In genomic region chr6:40977085-40977484, GRCh38 we compare ENCODE assay signal across 26 cellular contexts.
"Had no signal": no experiment of that assay in that cellular context is flagged by ENCODE, and none has a peak within 500 bp of the region (broad histone marks: within the 10 kb centered on the region; RNA-seq: fewer than 3 reads in every experiment).

No MANE protein-coding gene starts in this region.

- ATAC-seq: stimulated activated effector memory CD8-positive, alpha-beta T cell treated with anti-CD3 and anti-CD28 coated beads, Interleukin-12 subunit alpha, Interleukin-12 subunit beta, amount 100 ng/mL, for 72 hours; stimulated activated memory B cell treated with anti-CD40 and anti-IgM and Interleukin-4, amounts not matched to agents 10 μg/mL and 1 μg/mL and 100 μg/mL, for 72 hours; stimulated activated naive B cell treated with anti-CD40 and anti-IgM and Interleukin-4, amounts not matched to agents 10 μg/mL and 1 μg/mL and 100 μg/mL, for 72 hours; stimulated activated naive CD8-positive, alpha-beta T cell treated with anti-CD3 and anti-CD28 coated beads, Interleukin-15, amount 100 ng/mL, for 72 hours; stimulated activated naive CD8-positive, alpha-beta T cell treated with anti-CD3 and anti-CD28 coated beads, Interleukin-15, Interleukin-2, amounts not matched to agents 100 U/mL and 50 U/mL, for 24 hours; upper lobe of right lung had no signal

- H3K36me3 ChIP-seq: stomach, suprapubic skin, thoracic aorta, thyroid gland, tibial artery, tibial nerve, transverse colon, upper lobe of left lung, upper lobe of right lung, uterus, vagina had no signal

- H3K4me3 ChIP-seq: stomach, suprapubic skin, testis, thoracic aorta, thyroid gland, tibial artery, tibial nerve, transverse colon, upper lobe of left lung, upper lobe of right lung, uterus, vagina had no signal

- H3K4me1 ChIP-seq: stomach, suprapubic skin, testis, thyroid gland, tibial artery, tibial nerve, transverse colon, upper lobe of left lung, upper lobe of right lung, uterus, vagina had no signal

- DNase-seq: stimulated activated CD4-positive, alpha-beta T cell treated with anti-CD3 and anti-CD28 coated beads, Interleukin-2, amount 100 ng/mL, for 48 hours; stimulated activated CD4-positive, alpha-beta T cell treated with anti-CD3 and anti-CD28 coated beads, Interleukin-4, amount 100 ng/mL, for 1 hour; stimulated activated CD4-positive, alpha-beta T cell treated with anti-CD3 and anti-CD28 coated beads, Interleukin-4, amount 100 ng/mL, for 24 hours; stimulated activated CD4-positive, alpha-beta T cell treated with anti-CD3 and anti-CD28 coated beads, Interleukin-4, amount 100 ng/mL, for 4 hours; stimulated activated CD8-positive, alpha-beta memory T cell treated with anti-CD3 and anti-CD28 coated beads, Interleukin-4, amount 100 ng/mL, for 48 hours; stimulated activated naive B cell treated with anti-CD40 and anti-IgM and Interleukin-4, amounts not matched to agents 10 μg/mL and 1 μg/mL and 100 μg/mL, for 72 hours; stimulated activated naive CD4-positive, alpha-beta T cell; stimulated activated naive CD4-positive, alpha-beta T cell treated with Interleukin-2 at 50 U/mL for 16 hours; stimulated activated naive CD8-positive, alpha-beta T cell treated with anti-CD3 and anti-CD28 coated beads, Interleukin-15, amount 100 ng/mL, for 72 hours; stimulated activated naive CD8-positive, alpha-beta T cell treated with anti-CD3 and anti-CD28 coated beads, Interleukin-15, Interleukin-2, amounts not matched to agents 100 U/mL and 50 U/mL, for 24 hours; stomach; substantia nigra; testis; thyroid gland; tibial artery; transverse colon; trophoblast cell; upper lobe of left lung; upper lobe of right lung; uterus had no signal

- H3K9me3 ChIP-seq: stomach, suprapubic skin, testis, thoracic aorta, thyroid gland, tibial artery, transverse colon, upper lobe of left lung, upper lobe of right lung, uterus, vagina had no signal

- H3K27me3 ChIP-seq: testis, thyroid gland, upper lobe of left lung, upper lobe of right lung, uterus, vagina had no signal

- H3K27ac ChIP-seq: stomach, suprapubic skin, testis, thoracic aorta, thyroid gland, tibial artery, tibial nerve, transverse colon, upper lobe of left lung, upper lobe of right lung, uterus, vagina had no signal
